In genomic region chr15:34252545-34252944, GRCh38 we compare ENCODE assay signal across 1 cellular context.
A peak's percentile ranks its signal among the peaks of the same experiment; 100 is the strongest.
TF ChIP-seq lines count a peak whose summit lies in the region.

No MANE protein-coding gene starts in this region.

TF ChIP-seq in IMR-90, 13 proteins besides CTCF, POLR2A, EP300 and RAD21 (continued from another document):
- no peak for TF ChIP-seq USF2 (IDR thresholded peaks at IDR 0.05; ENCODE audit: low read depth, low read length)
- no peak for TF ChIP-seq CEBPB (IDR thresholded peaks at IDR 0.05; ENCODE audit: low read depth, low read length)
- TF ChIP-seq MAFK (IDR thresholded peaks at IDR 0.05; ENCODE audit: low read depth, low read length), result peak; percentile 69
TF ChIP-seq in IMR-90: peak in this region for 2.
